ENCODE assay signal across 1 cellular context in the genomic region with DNA sequence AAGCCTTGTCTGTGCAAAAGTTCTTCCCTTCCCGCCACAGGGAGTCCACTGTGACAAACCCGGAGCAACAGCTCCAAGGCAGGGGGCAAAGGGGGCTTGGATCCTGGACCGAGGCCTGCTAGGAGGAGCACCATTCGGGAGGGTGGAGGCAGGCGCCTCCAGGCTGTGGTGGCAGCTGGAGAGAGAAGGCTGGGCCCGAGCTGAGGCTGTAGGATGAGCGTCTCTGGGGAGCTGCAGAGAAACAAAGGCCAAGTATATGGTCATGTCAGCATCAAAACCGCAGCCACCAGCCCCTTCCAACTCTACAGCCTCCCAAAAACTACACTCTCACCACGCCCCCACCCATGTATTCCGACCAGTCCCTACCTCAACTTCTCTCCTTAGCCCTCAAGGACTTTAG.
TF ChIP-seq lines count a peak whose summit lies in the region.

No MANE protein-coding gene starts in this region.

TF ChIP-seq in HEK293, 187 proteins besides CTCF, POLR2A, EP300 and RAD21 (continued from another document):
- TF ChIP-seq ZBTB48 (tag by site-specific recombination; IDR thresholded peaks at IDR 0.05) (no peak), ZNF776 (tag by site-specific recombination; IDR thresholded peaks at IDR 0.05; ENCODE audit: borderline replicate concordance) (no peak)
